Comparison of ENCODE assay signal across 8 cellular contexts in genomic region chr10:11176746-11177145, GRCh38.
DNase-seq lines count a peak whose midpoint lies in the region; ATAC-seq and TF ChIP-seq lines count a peak whose summit lies in the region.
"Had no signal": no experiment of that assay in that cellular context is flagged by ENCODE, and none has a peak within 500 bp of the region (broad histone marks: within the 10 kb centered on the region; RNA-seq: fewer than 3 reads in every experiment).

No MANE protein-coding gene starts in this region.

- TF ChIP-seq CTCF in GM06990 (IDR thresholded peaks at IDR 0.05; ENCODE audit: insufficient read depth, low read length, poor library complexity, severe bottlenecking) (no peak), HL-60 (IDR thresholded peaks at IDR 0.05; ENCODE audit: insufficient read depth, low read length) (no peak), sigmoid colon (IDR thresholded peaks at IDR 0.05) (no peak)

- DNase-seq in GM06990 (ENCODE audit: extremely low read depth, insufficient read length) (no peak), HL-60 (ENCODE audit: low read depth in 1 of 2, low spot score in 1 of 2) (peak in 1 of 2 experiments; percentile 45), sigmoid colon (no peak), DMS 273 treated with DMSO at 0.1 percent for 48 hours (lab: John Stamatoyannopoulos, UW) (no peak), putamen (ENCODE audit: low spot score) (no peak), MG63 (no peak)
- DNase-seq in activated naive CD4-positive, alpha-beta T cell treated with anti-CD3 and anti-CD28 coated beads, Interleukin-2, amount 50 U/mL, for 72 hours (ENCODE audit: low spot score in 2 of 2), result peak in 1 of 2 donors; percentile 33
- DNase-seq: NCI-H1417 treated with DMSO at 0.1 percent for 48 hours had no signal

- H3K9me3 ChIP-seq in sigmoid colon, result no peaks in the 10 kb centered on the region
- H3K9me3 ChIP-seq in MG63, result no peaks in the 10 kb centered on the region

- intact Hi-C loops in sigmoid colon (cut with DNase I), result no loop called here

- peak overlapping the region; percentile 49 for H3K4me3 ChIP-seq in GM06990 (replicated peaks; ENCODE audit: low read depth, low read length)
- H3K4me3 ChIP-seq in HL-60 (replicated peaks; ENCODE audit: insufficient read depth, low read length), result no peak overlapping the region
- no peak overlapping the region for H3K4me3 ChIP-seq in sigmoid colon
- H3K4me3 ChIP-seq in MG63, result no peak overlapping the region

- H3K27me3 ChIP-seq in GM06990 (replicated peaks; ENCODE audit: control insufficient read depth, insufficient read depth, low read length), result no peaks in the 10 kb centered on the region
- no peaks in the 10 kb centered on the region for H3K27me3 ChIP-seq in HL-60 (ENCODE audit: insufficient read depth, poor library complexity, severe bottlenecking)
- no peaks in the 10 kb centered on the region for H3K27me3 ChIP-seq in sigmoid colon
- no peaks in the 10 kb centered on the region for H3K27me3 ChIP-seq in MG63

- H3K9me3 Mint-ChIP-seq in activated naive CD4-positive, alpha-beta T cell treated with anti-CD3 and anti-CD28 coated beads, Interleukin-2, amount 50 U/mL, for 72 hours, result no peaks in the 10 kb centered on the region

- H3K27ac ChIP-seq in HL-60 (replicated peaks) (peak overlapping the region; percentile 91), sigmoid colon (peak overlapping the region; percentile 1 to 59 (median 18))

- H3K4me1 ChIP-seq in sigmoid colon, result peaks cover 0 to 12% (median 6%) of the 10 kb centered on the region in 4 donors

- TF ChIP-seq POLR2A in sigmoid colon (IDR thresholded peaks at IDR 0.05), result no peak

- TF ChIP-seq EP300 in sigmoid colon (IDR thresholded peaks at IDR 0.05), result no peak

- H3K36me3 ChIP-seq in GM06990 (ENCODE audit: control insufficient read depth, insufficient read depth, low read length), result peaks cover 10% of the 10 kb centered on the region
- peaks cover 0 to 33% (median 1%) of the 10 kb centered on the region in 4 donors for H3K36me3 ChIP-seq in sigmoid colon
- no peaks in the 10 kb centered on the region for H3K36me3 ChIP-seq in MG63

- WGBS in sigmoid colon, 2 donors, result 55 to 84% methylated on average over 7 of the region's 7 CpGs

- H3K36me3 Mint-ChIP-seq in activated naive CD4-positive, alpha-beta T cell treated with anti-CD3 and anti-CD28 coated beads, Interleukin-2, amount 50 U/mL, for 72 hours, result peaks cover 59 to 64% of the 10 kb centered on the region in 2 donors

- peak; percentile 21 to 24 for ATAC-seq in activated naive CD4-positive, alpha-beta T cell treated with anti-CD3 and anti-CD28 coated beads, Interleukin-2, amount 50 U/mL, for 72 hours

- H3K27ac Mint-ChIP-seq in activated naive CD4-positive, alpha-beta T cell treated with anti-CD3 and anti-CD28 coated beads, Interleukin-2, amount 50 U/mL, for 72 hours, result peak overlapping the region in 1 of 2 donors; percentile 100
